ENCODE assay signal across 14 cellular contexts in genomic region chr7:134988161-134988560, GRCh38. TPM values are rescaled to one million over a fixed set of nuclear protein-coding genes. Genes with fewer than 3 reads are reported as not detected.
A peak's percentile ranks its signal among the peaks of the same experiment; 100 is the strongest.
DNase-seq lines count a peak whose midpoint lies in the region; ATAC-seq and TF ChIP-seq lines count a peak whose summit lies in the region.
"Had no signal": no experiment of that assay in that cellular context is flagged by ENCODE, and none has a peak within 500 bp of the region (broad histone marks: within the 10 kb centered on the region; RNA-seq: fewer than 3 reads in every experiment).

No MANE protein-coding gene starts in this region.

- peaks cover 54% of the 10 kb centered on the region for H3K36me3 Mint-ChIP-seq in activated T-cell treated with anti-CD3 and anti-CD28 coated beads, Interleukin-2, amount 50 U/mL, for 24 hours (ENCODE audit: low read depth)

- H3K27ac Mint-ChIP-seq in activated T-cell treated with anti-CD3 and anti-CD28 coated beads, Interleukin-2, amount 50 U/mL, for 24 hours: no peak overlapping the region

- no peak for ATAC-seq in GM21526 (IDR thresholded peaks at IDR 0.05; ENCODE audit: low FRiP score, unreplicated experiment)
- no peak for ATAC-seq in HG02870 (IDR thresholded peaks at IDR 0.05; ENCODE audit: unreplicated experiment)

- H3K9ac ChIP-seq in smooth muscle cell (ENCODE audit: low read depth): no peak overlapping the region

- DNase-seq in activated T-cell treated with anti-CD3 and anti-CD28 coated beads, Interleukin-2, amount 50 U/mL, for 24 hours: no peak
- DNase-seq in activated T-cell treated with anti-CD3 and anti-CD28 coated beads, Interleukin-2, amount 50 U/mL, for 1 hour: no peak
- DNase-seq in PC-9 (no peak), esophagus muscularis mucosa (ENCODE audit: extremely low spot score) (no peak), smooth muscle cell (lab: John Stamatoyannopoulos, UW; ENCODE audit: unreplicated experiment) (no peak)
- no peak for DNase-seq in stimulated activated CD8-positive, alpha-beta memory T cell treated with anti-CD3 and anti-CD28 coated beads, Interleukin-4, amount 100 ng/mL, for 48 hours
- DNase-seq: ACHN, colonic mucosa, hippocampal formation, MV-4-11, SK-N-SH, substantia nigra had no signal

- H3K4me1 ChIP-seq in PC-9 (replicated peaks; ENCODE audit: insufficient read depth) (peaks cover 18% of the 10 kb centered on the region), esophagus muscularis mucosa (peaks cover 0 to 66% (median 48%) of the 10 kb centered on the region in 4 donors), smooth muscle cell (ENCODE audit: low read depth) (peaks cover 22% of the 10 kb centered on the region)
- H3K4me1 ChIP-seq: colonic mucosa had no signal

- no peaks in the 10 kb centered on the region for H3K9me2 ChIP-seq in PC-9 (ENCODE audit: insufficient read depth)
- H3K9me2 ChIP-seq: SK-N-SH had no signal

- H3K27me3 Mint-ChIP-seq in activated T-cell treated with anti-CD3 and anti-CD28 coated beads, Interleukin-2, amount 50 U/mL, for 24 hours: no peaks in the 10 kb centered on the region

- H3K4me2 ChIP-seq in PC-9 (peak overlapping the region; percentile 85; the same call in 1 of the 2 replicates), smooth muscle cell (peak overlapping the region; percentile 94)

- no peaks in the 10 kb centered on the region for H4K20me1 ChIP-seq in PC-9 (ENCODE audit: insufficient read depth)
- H4K20me1 ChIP-seq in smooth muscle cell (ENCODE audit: low read depth): no peaks in the 10 kb centered on the region

- peak overlapping the region; percentile 31 for H3K4me3 Mint-ChIP-seq in activated T-cell treated with anti-CD3 and anti-CD28 coated beads, Interleukin-2, amount 50 U/mL, for 24 hours

- peaks cover 53% of the 10 kb centered on the region for H3K4me1 Mint-ChIP-seq in activated T-cell treated with anti-CD3 and anti-CD28 coated beads, Interleukin-2, amount 50 U/mL, for 24 hours (ENCODE audit: low read depth)

- TF ChIP-seq CTCF in PC-9 (conservative IDR thresholded peaks at IDR 0.05) (no peak), esophagus muscularis mucosa (IDR thresholded peaks at IDR 0.05) (no peak), smooth muscle cell (IDR thresholded peaks at IDR 0.05; ENCODE audit: borderline replicate concordance, insufficient read depth, poor library complexity, severe bottlenecking) (no peak)

- no TSS peak for BruUV-seq in PC-9 (replicated peaks; lab: Mats Ljungman, UMichigan)

- H2AFZ ChIP-seq in PC-9: no peak overlapping the region
- H2AFZ ChIP-seq in smooth muscle cell (ENCODE audit: low read depth): no peak overlapping the region

- intact Hi-C loops in PC-9 (cut with micrococcal nuclease; ENCODE audit: unreplicated experiment): loop anchor here (10.0 kb wide), 1 partner anchor 157 kb away; the partner anchor contains the start of gene TMEM140
- intact Hi-C loops in esophagus muscularis mucosa (cut with DNase I): loop anchor here (10.0 kb wide), 1 partner anchor 293 kb away; no protein-coding TSS in a partner anchor

- TF ChIP-seq POLR2A in esophagus muscularis mucosa (IDR thresholded peaks at IDR 0.05; ENCODE audit: low read depth): no peak

- H3K27ac ChIP-seq in PC-9 (no peak overlapping the region), esophagus muscularis mucosa (replicated peaks in 1 of 4) (peak overlapping the region in 3 of 4 donors; percentile 4 to 87 (median 11)), smooth muscle cell (ENCODE audit: low read depth) (no peak overlapping the region)
- H3K27ac ChIP-seq: colonic mucosa had no signal

- no peaks in the 10 kb centered on the region for H3K27me3 ChIP-seq in PC-9 (ENCODE audit: insufficient read depth, low read depth)
- H3K27me3 ChIP-seq in esophagus muscularis mucosa: no peaks in the 10 kb centered on the region
- H3K27me3 ChIP-seq in smooth muscle cell (ENCODE audit: low read depth): no peaks in the 10 kb centered on the region
- H3K27me3 ChIP-seq: colonic mucosa had no signal

- TF ChIP-seq EP300 in esophagus muscularis mucosa (IDR thresholded peaks at IDR 0.05): no peak

- H3K79me2 ChIP-seq in PC-9 (ENCODE audit: low read depth) (peaks cover 25% of the 10 kb centered on the region), smooth muscle cell (ENCODE audit: low read depth) (peaks cover 29% of the 10 kb centered on the region)

- H3K4me3 ChIP-seq in PC-9: no peak overlapping the region; the same call in 1 of the 2 replicates
- H3K4me3 ChIP-seq in esophagus muscularis mucosa: peak overlapping the region in 2 of 4 donors; percentile 72 to 81
- H3K4me3 ChIP-seq in smooth muscle cell: peak overlapping the region; percentile 91

- CTCF ChIA-PET in PC-9 (lab: Charles Lee): no interaction called here

- H3F3A ChIP-seq in PC-9 (ENCODE audit: insufficient read depth, low read depth): peaks cover 14% of the 10 kb centered on the region
- H3F3A ChIP-seq in smooth muscle cell (ENCODE audit: low read depth): peaks cover 10% of the 10 kb centered on the region

- H3K9me3 ChIP-seq in PC-9 (ENCODE audit: insufficient read depth, low read depth) (no peaks in the 10 kb centered on the region), esophagus muscularis mucosa (no peaks in the 10 kb centered on the region), smooth muscle cell (replicated peaks; ENCODE audit: low read depth) (no peaks in the 10 kb centered on the region)
- H3K9me3 ChIP-seq: colonic mucosa had no signal

- no peaks in the 10 kb centered on the region for H3K9me3 Mint-ChIP-seq in activated T-cell treated with anti-CD3 and anti-CD28 coated beads, Interleukin-2, amount 50 U/mL, for 24 hours

- WGBS in esophagus muscularis mucosa: 88% methylated on average over 5 of the region's 5 CpGs
- 90% methylated on average over 5 of the region's 5 CpGs for WGBS in smooth muscle cell (ENCODE audit: low lambda C conversion rate)

- 0 out of 2 replicates have a peak, but pooled peaks cover 8% of the 10 kb centered on the region for H3K36me3 ChIP-seq in PC-9 (ENCODE audit: low read depth)
- H3K36me3 ChIP-seq in esophagus muscularis mucosa: peaks cover 0 to 17% (median 2%) of the 10 kb centered on the region in 4 donors
- H3K36me3 ChIP-seq in smooth muscle cell (ENCODE audit: low read depth): no peaks in the 10 kb centered on the region
- H3K36me3 ChIP-seq: colonic mucosa had no signal

- POLR2A ChIA-PET in PC-9 (lab: Charles Lee; ENCODE audit: unreplicated experiment): no interaction called here

RNA-seq across cellular contexts. Expression of gene AGBL3, which starts 1.9 kb away (rescaled TPM):
- total RNA-seq in PC-9 (2021) (3.2 and 4.3 TPM in 2 replicates), esophagus muscularis mucosa (1 to 10 TPM in 3 of 4 donors, under 1 TPM in 1; 0.66 to 3.3 (median 1.7) TPM), smooth muscle cell (2.5 and 5.1 TPM in 2 replicates)
- polyA plus RNA-seq in smooth muscle cell: 0.23 and 0.48 TPM in 2 replicates

Comparison
In these comparisons a context has a peak if more than half of its experiments do, and no peak if none do; other contexts are left out.
1. H3K27ac ChIP-seq: peak in esophagus muscularis mucosa (3 of 4); none in PC-9 (single experiment) and smooth muscle cell (single experiment).